22 cellular contexts compared by ENCODE assay signal in the genomic region with DNA sequence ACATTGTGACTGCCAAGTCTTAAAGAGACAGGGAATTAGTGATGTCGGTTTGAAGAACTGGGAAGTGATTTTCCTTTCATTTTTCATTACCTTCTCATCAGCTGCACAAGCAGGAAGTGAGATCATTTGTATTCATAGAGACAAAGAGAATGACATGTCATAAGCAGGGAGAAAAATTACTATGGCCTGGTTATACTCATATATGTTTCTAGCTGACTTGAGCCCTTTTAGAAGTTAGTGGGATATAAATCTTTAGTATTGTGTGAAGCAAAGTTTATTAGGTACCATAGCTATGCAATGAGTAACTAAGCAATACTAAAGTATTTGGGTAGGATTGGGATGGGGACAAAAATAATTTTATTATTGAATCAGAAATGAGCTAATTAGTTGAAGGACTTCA.
A peak's percentile ranks its signal among the peaks of the same experiment; 100 is the strongest.
DNase-seq lines count a peak whose midpoint lies in the region; ATAC-seq and TF ChIP-seq lines count a peak whose summit lies in the region.
"Had no signal": no experiment of that assay in that cellular context is flagged by ENCODE, and none has a peak within 500 bp of the region (broad histone marks: within the 10 kb centered on the region; RNA-seq: fewer than 3 reads in every experiment).

No MANE protein-coding gene starts in this region.

- H3K79me1 ChIP-seq in mesenchymal stem cell (replicated peaks; ENCODE audit: low read length, poor library complexity, severe bottlenecking) = no peaks in the 10 kb centered on the region

- no peak for ATAC-seq in HG03354 (IDR thresholded peaks at IDR 0.05; ENCODE audit: poor library complexity, severe bottlenecking, unreplicated experiment)
- ATAC-seq: CD8-positive, alpha-beta T cell; T-helper 17 cell had no signal

- no peaks in the 10 kb centered on the region for H3K79me2 ChIP-seq in neural progenitor cell (ENCODE audit: low read depth)

- no peak overlapping the region for H2AK5ac ChIP-seq in mesenchymal stem cell (ENCODE audit: low read length, severe bottlenecking)

- H3K27me3 ChIP-seq in adrenal gland = no peaks in the 10 kb centered on the region
- no peaks in the 10 kb centered on the region for H3K27me3 ChIP-seq in mesenchymal stem cell (ENCODE audit: control insufficient read depth in 1 of 2, insufficient read depth in 1 of 2, low read length in 2 of 2)
- no peaks in the 10 kb centered on the region for H3K27me3 ChIP-seq in neural progenitor cell

- no peak overlapping the region for H3K4ac ChIP-seq in mesenchymal stem cell (ENCODE audit: low read depth in 1 of 2, low read length in 2 of 2)

- no peaks in the 10 kb centered on the region for H3K36me3 ChIP-seq in adrenal gland (replicated peaks in 1 of 2)
- no peaks in the 10 kb centered on the region for H3K36me3 ChIP-seq in mesenchymal stem cell (ENCODE audit: control insufficient read depth in 1 of 2, insufficient read depth in 2 of 2, low read depth in 1 of 2, low read length in 2 of 2)
- no peaks in the 10 kb centered on the region for H3K36me3 ChIP-seq in neural progenitor cell

- peak overlapping the region in 3 of 5 donors; percentile 17 to 79 (median 45) for H3K27ac ChIP-seq in adrenal gland
- H3K27ac ChIP-seq in mesenchymal stem cell (ENCODE audit: low read length, poor library complexity, severe bottlenecking) = no peak overlapping the region
- H3K27ac ChIP-seq in neural progenitor cell = no peak overlapping the region

- no peak overlapping the region for H3K4me3 ChIP-seq in adrenal gland
- H3K4me3 ChIP-seq in mesenchymal stem cell (ENCODE audit: insufficient read depth in 1 of 2, low read depth in 1 of 2, low read length in 2 of 2) = no peak overlapping the region
- H3K4me3 ChIP-seq in neural progenitor cell = no peak overlapping the region

- no peaks in the 10 kb centered on the region for H3K4me1 Mint-ChIP-seq in neural progenitor cell
- H3K4me1 Mint-ChIP-seq: T-helper 17 cell had no signal

- intact Hi-C loops in adrenal gland (cut with DNase I) = no loop called here

- H3K23ac ChIP-seq in mesenchymal stem cell (ENCODE audit: low read length in 2 of 2) = no peak overlapping the region

- H3K9me3 ChIP-seq in adrenal gland (replicated peaks in 1 of 3) = no peaks in the 10 kb centered on the region
- H3K9me3 ChIP-seq in mesenchymal stem cell (ENCODE audit: control insufficient read depth, low read length) = peaks cover 11% of the 10 kb centered on the region
- H3K9me3 ChIP-seq in neural progenitor cell (ENCODE audit: low read depth) = no peaks in the 10 kb centered on the region

- no peaks in the 10 kb centered on the region for H3K27me3 Mint-ChIP-seq in neural progenitor cell (ENCODE audit: insufficient read depth, low read depth)
- H3K27me3 Mint-ChIP-seq: T-helper 17 cell had no signal

- no peak overlapping the region for H3K27ac Mint-ChIP-seq in neural progenitor cell
- H3K27ac Mint-ChIP-seq: CD8-positive, alpha-beta T cell; T-helper 17 cell had no signal

- H4K8ac ChIP-seq in mesenchymal stem cell (ENCODE audit: low read length) = no peak overlapping the region

- H3K4me2 ChIP-seq in mesenchymal stem cell (ENCODE audit: low read length, poor library complexity, severe bottlenecking) = no peak overlapping the region
- H3K4me2 ChIP-seq in neural progenitor cell = no peak overlapping the region

- 11 to 30% (median 27%) methylated on average over 1 of the region's 1 CpG for WGBS in adrenal gland, 4 donors
- no CpG with 5 or more reads among the region's 1 CpG for WGBS in mesenchymal stem cell

- H3K4me3 Mint-ChIP-seq in neural progenitor cell = no peak overlapping the region
- H3K4me3 Mint-ChIP-seq: CD8-positive, alpha-beta T cell; T-helper 17 cell had no signal

- H3K4me1 ChIP-seq in adrenal gland (replicated peaks in 1 of 2) (peaks cover 0 to 13% of the 10 kb centered on the region in 2 donors), mesenchymal stem cell (ENCODE audit: control insufficient read depth, insufficient read depth, low read depth, low read length) (no peaks in the 10 kb centered on the region), neural progenitor cell (no peaks in the 10 kb centered on the region)

- H2AFZ ChIP-seq in mesenchymal stem cell (ENCODE audit: low read depth, low read length) (no peak overlapping the region), neural progenitor cell (replicated peaks) (no peak overlapping the region)

- H3K14ac ChIP-seq in mesenchymal stem cell (ENCODE audit: low read length in 2 of 2) = no peak overlapping the region

- H4K20me1 ChIP-seq in neural progenitor cell (ENCODE audit: low read depth) = no peaks in the 10 kb centered on the region

- H3K9me3 Mint-ChIP-seq in neural progenitor cell = peaks cover 3% of the 10 kb centered on the region

- TF ChIP-seq POLR2A in adrenal gland (IDR thresholded peaks at IDR 0.05) = no peak

- H3K9ac ChIP-seq in mesenchymal stem cell (ENCODE audit: low read length) (no peak overlapping the region), neural progenitor cell (no peak overlapping the region)

- H3F3A ChIP-seq in neural progenitor cell (ENCODE audit: low read depth) = no peaks in the 10 kb centered on the region

- H2BK15ac ChIP-seq in mesenchymal stem cell (ENCODE audit: low read depth, poor library complexity, severe bottlenecking) = no peak overlapping the region

- no peak overlapping the region for H4K91ac ChIP-seq in mesenchymal stem cell (ENCODE audit: low read length)

- H2BK120ac ChIP-seq in mesenchymal stem cell (ENCODE audit: low read depth, low read length) = no peak overlapping the region

- TF ChIP-seq CTCF in adrenal gland (IDR thresholded peaks at IDR 0.05) (no peak), neural progenitor cell (IDR thresholded peaks at IDR 0.05) (no peak)

- no peak overlapping the region for H2BK12ac ChIP-seq in mesenchymal stem cell (ENCODE audit: low read length in 2 of 2)

- no peak overlapping the region for H2BK5ac ChIP-seq in mesenchymal stem cell (ENCODE audit: low read depth, low read length, poor library complexity, severe bottlenecking)

- DNase-seq in DMS53 (lab: John Stamatoyannopoulos, UW) = peak; percentile 17
- DNase-seq in GM04504 (ENCODE audit: low read depth) = peak; percentile 10
- no peak for DNase-seq in adrenal gland
- peak; percentile 7 for DNase-seq in mesenchymal stem cell
- no peak for DNase-seq in NOMO-1 treated with DMSO at 0.1 percent for 48 hours (lab: John Stamatoyannopoulos, UW; ENCODE audit: unreplicated experiment)
- DNase-seq in neural progenitor cell (ENCODE audit: low spot score) = no peak
- DNase-seq in NCI-H1436 (lab: John Stamatoyannopoulos, UW) = no peak
- DNase-seq: C1 segment of cervical spinal cord; Calu3; CD8-positive, alpha-beta T cell; DMS153; H7; KG1; NCI-H1105 treated with DMSO at 0.1 percent for 48 hours; NCI-H1694; NCI-H2081 treated with DMSO at 0.1 percent for 48 hours; NCI-H446 treated with DMSO at 0.1 percent for 48 hours; NCI-H526 treated with DMSO at 0.1 percent for 48 hours; Right ventricle myocardium superior; SW 1271; T-helper 17 cell had no signal

- H3K18ac ChIP-seq in mesenchymal stem cell (ENCODE audit: low read depth in 1 of 2, low read length in 2 of 2) = no peak overlapping the region

- no peaks in the 10 kb centered on the region for H3K36me3 Mint-ChIP-seq in neural progenitor cell
- H3K36me3 Mint-ChIP-seq: CD8-positive, alpha-beta T cell had no signal

Comparison
In these comparisons a context has a peak if more than half of its experiments do, and no peak if none do; other contexts are left out.
1. DNase-seq: peak in DMS53 (single experiment), GM04504 (single experiment) and mesenchymal stem cell (single experiment); none in adrenal gland (0 of 7), NOMO-1 treated with DMSO at 0.1 percent for 48 hours (single experiment), neural progenitor cell (single experiment) and NCI-H1436 (single experiment).
2. H3K27ac ChIP-seq: peak in adrenal gland (3 of 5); none in mesenchymal stem cell (single experiment) and neural progenitor cell (single experiment).